In the genomic region with DNA sequence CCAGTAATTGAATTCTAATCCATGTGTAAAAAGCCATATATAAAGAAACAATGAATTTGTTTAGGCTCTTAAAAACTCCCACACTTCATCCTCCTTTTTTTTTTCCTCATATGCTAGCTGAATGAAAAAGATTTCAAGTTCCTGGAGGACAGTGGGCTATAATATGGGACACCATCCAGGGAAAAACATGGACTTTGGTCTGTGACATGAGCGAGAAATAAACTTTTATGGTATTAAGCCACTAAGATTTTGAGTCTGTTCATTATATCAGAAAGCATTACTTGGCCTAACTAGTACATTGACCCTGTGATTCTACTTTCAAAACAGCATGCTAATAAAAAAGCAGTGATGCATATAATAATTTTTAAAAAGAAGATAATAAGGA, we compare ENCODE assay signal across 1 cellular context.
TF ChIP-seq lines count a peak whose summit lies in the region.

No MANE protein-coding gene starts in this region.

TF ChIP-seq in HepG2, 621 proteins besides CTCF, POLR2A, EP300 and RAD21 (continued from another document):
- TF ChIP-seq, protein P1, sequence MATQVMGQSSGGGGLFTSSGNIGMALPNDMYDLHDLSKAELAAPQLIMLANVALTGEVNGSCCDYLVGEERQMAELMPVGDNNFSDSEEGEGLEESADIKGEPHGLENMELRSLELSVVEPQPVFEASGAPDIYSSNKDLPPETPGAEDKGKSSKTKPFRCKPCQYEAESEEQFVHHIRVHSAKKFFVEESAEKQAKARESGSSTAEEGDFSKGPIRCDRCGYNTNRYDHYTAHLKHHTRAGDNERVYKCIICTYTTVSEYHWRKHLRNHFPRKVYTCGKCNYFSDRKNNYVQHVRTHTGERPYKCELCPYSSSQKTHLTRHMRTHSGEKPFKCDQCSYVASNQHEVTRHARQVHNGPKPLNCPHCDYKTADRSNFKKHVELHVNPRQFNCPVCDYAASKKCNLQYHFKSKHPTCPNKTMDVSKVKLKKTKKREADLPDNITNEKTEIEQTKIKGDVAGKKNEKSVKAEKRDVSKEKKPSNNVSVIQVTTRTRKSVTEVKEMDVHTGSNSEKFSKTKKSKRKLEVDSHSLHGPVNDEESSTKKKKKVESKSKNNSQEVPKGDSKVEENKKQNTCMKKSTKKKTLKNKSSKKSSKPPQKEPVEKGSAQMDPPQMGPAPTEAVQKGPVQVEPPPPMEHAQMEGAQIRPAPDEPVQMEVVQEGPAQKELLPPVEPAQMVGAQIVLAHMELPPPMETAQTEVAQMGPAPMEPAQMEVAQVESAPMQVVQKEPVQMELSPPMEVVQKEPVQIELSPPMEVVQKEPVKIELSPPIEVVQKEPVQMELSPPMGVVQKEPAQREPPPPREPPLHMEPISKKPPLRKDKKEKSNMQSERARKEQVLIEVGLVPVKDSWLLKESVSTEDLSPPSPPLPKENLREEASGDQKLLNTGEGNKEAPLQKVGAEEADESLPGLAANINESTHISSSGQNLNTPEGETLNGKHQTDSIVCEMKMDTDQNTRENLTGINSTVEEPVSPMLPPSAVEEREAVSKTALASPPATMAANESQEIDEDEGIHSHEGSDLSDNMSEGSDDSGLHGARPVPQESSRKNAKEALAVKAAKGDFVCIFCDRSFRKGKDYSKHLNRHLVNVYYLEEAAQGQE (IDR thresholded peaks at IDR 0.05; ENCODE audit: borderline replicate concordance in 1 of 2, low read depth in 1 of 2, low read length in 2 of 2) = no peak
- TF ChIP-seq PITX1 (CRISPR knock-in tag; IDR thresholded peaks at IDR 0.05) = no peak
- no peak for TF ChIP-seq DNMT3B (CRISPR knock-in tag; conservative IDR thresholded peaks at IDR 0.05)
